8 cellular contexts compared by ENCODE assay signal in genomic region chr16:3150346-3151218, GRCh38. TPM values are rescaled to one million over a fixed set of nuclear protein-coding genes. Genes with fewer than 3 reads are reported as not detected.
DNase-seq lines count a peak whose midpoint lies in the region; ATAC-seq and TF ChIP-seq lines count a peak whose summit lies in the region.

No MANE protein-coding gene starts in this region.

- H3K36me3 ChIP-seq in KOPT-K1 (ENCODE audit: insufficient read depth, low read length) (no peaks in the 10 kb centered on the region), Peyer's patch (no peaks in the 10 kb centered on the region), fibroblast of lung (ENCODE audit: control insufficient read depth, insufficient read depth, low read length) (no peaks in the 10 kb centered on the region)
- no peaks in the 10 kb centered on the region for H3K36me3 ChIP-seq in naive thymus-derived CD4-positive, alpha-beta T cell (ENCODE audit: control insufficient read depth in 2 of 3, insufficient read depth in 3 of 3, low read length in 3 of 3)

- CTCF ChIA-PET in naive thymus-derived CD4-positive, alpha-beta T cell (lab: Charles Lee): interaction anchor here (0.5 to 2.5 kb wide), 7 partner anchors 21 to 132 kb away, joined by 3 to 9 read pairs (median 4); partner anchors contain the start of gene ZSCAN10

- H3K27ac Mint-ChIP-seq in naive thymus-derived CD4-positive, alpha-beta T cell: peak overlapping the region; percentile 85 to 98 (median 94)
- H3K27ac Mint-ChIP-seq in stimulated activated memory B cell treated with anti-CD40 and anti-IgM and Interleukin-4, amounts not matched to agents 10 μg/mL and 1 μg/mL and 100 μg/mL, for 72 hours: peak overlapping the region; percentile 79

- H3K27ac ChIP-seq in KOPT-K1 (ENCODE audit: low read depth, low read length, poor library complexity, severe bottlenecking) (peak overlapping the region; percentile 51), Peyer's patch (peak overlapping the region; percentile 75 to 92 (median 86)), fibroblast of lung (ENCODE audit: insufficient read depth, low read length) (peak overlapping the region; percentile 72)
- H3K27ac ChIP-seq in naive thymus-derived CD4-positive, alpha-beta T cell (ENCODE audit: low read depth, low read length): peak overlapping the region; percentile 71

- peaks cover 0 to 25% (median 0%) of the 10 kb centered on the region in 5 donors for H3K27me3 Mint-ChIP-seq in naive thymus-derived CD4-positive, alpha-beta T cell
- H3K27me3 Mint-ChIP-seq in stimulated activated memory B cell treated with anti-CD40 and anti-IgM and Interleukin-4, amounts not matched to agents 10 μg/mL and 1 μg/mL and 100 μg/mL, for 72 hours: no peaks in the 10 kb centered on the region

- H3K4me1 ChIP-seq in Peyer's patch (peaks cover 0 to 15% (median 0%) of the 10 kb centered on the region in 4 donors), fibroblast of lung (ENCODE audit: control insufficient read depth, extremely low read depth, insufficient read depth, low read length) (peaks cover 2% of the 10 kb centered on the region)
- H3K4me1 ChIP-seq in naive thymus-derived CD4-positive, alpha-beta T cell (ENCODE audit: control insufficient read depth in 2 of 2, insufficient read depth in 2 of 2, low read length in 2 of 2): peaks cover 0 to 5% of the 10 kb centered on the region in 2 donors

- H3K4me3 Mint-ChIP-seq in naive thymus-derived CD4-positive, alpha-beta T cell: peak overlapping the region; percentile 83 to 93 (median 90)
- peak overlapping the region; percentile 92 for H3K4me3 Mint-ChIP-seq in stimulated activated memory B cell treated with anti-CD40 and anti-IgM and Interleukin-4, amounts not matched to agents 10 μg/mL and 1 μg/mL and 100 μg/mL, for 72 hours

- intact Hi-C loops in naive thymus-derived CD4-positive, alpha-beta T cell (cut with micrococcal nuclease): loop anchor here (1.0 to 10.0 kb wide), 14 partner anchors 8 to 1654 kb away; partner anchors contain the start of genes CLUAP1 (in 1 of the 2), NLRC3 (in 1 of the 2), OR1F1 (in 1 of the 2) and ROGDI (in 1 of the 2)

- peak; percentile 92 for DNase-seq in DMS79 treated with DMSO at 0.1 percent for 48 hours (lab: John Stamatoyannopoulos, UW)
- DNase-seq in Peyer's patch: peak; percentile 95 to 98 (median 97)
- DNase-seq in activated T-helper 1 cell treated with Interleukin-2 at 50 U/mL for 16 hours (ENCODE audit: low read depth): peak; percentile 94
- DNase-seq in fibroblast of lung (ENCODE audit: low read depth in 2 of 2): peak; percentile 92 to 96
- DNase-seq in naive thymus-derived CD4-positive, alpha-beta T cell: peak; percentile 90 to 100 (median 97)

- H3K9ac ChIP-seq in fibroblast of lung (ENCODE audit: insufficient read depth, low read length): peak overlapping the region; percentile 68

- H2AFZ ChIP-seq in fibroblast of lung (ENCODE audit: low read length): peak overlapping the region; percentile 53

- TF ChIP-seq POLR2A in Peyer's patch (IDR thresholded peaks at IDR 0.05): peak; percentile 25 to 36

- TF ChIP-seq CTCF in Peyer's patch (IDR thresholded peaks at IDR 0.05) (no peak), fibroblast of lung (conservative IDR thresholded peaks at IDR 0.05 in 1 of 2, IDR thresholded peaks at IDR 0.05 in 1 of 2; ENCODE audit: low read depth in 1 of 2, low read length in 2 of 2) (no peak)

- peaks cover 0 to 12% (median 0%) of the 10 kb centered on the region in 5 donors for H3K36me3 Mint-ChIP-seq in naive thymus-derived CD4-positive, alpha-beta T cell
- H3K36me3 Mint-ChIP-seq in stimulated activated memory B cell treated with anti-CD40 and anti-IgM and Interleukin-4, amounts not matched to agents 10 μg/mL and 1 μg/mL and 100 μg/mL, for 72 hours: no peaks in the 10 kb centered on the region

- H3K9me3 ChIP-seq in KOPT-K1 (ENCODE audit: insufficient read depth, low read length, poor library complexity, severe bottlenecking) (no peaks in the 10 kb centered on the region), Peyer's patch (no peaks in the 10 kb centered on the region), fibroblast of lung (ENCODE audit: control insufficient read depth, insufficient read depth, low read depth, low read length) (no peaks in the 10 kb centered on the region)
- H3K9me3 ChIP-seq in naive thymus-derived CD4-positive, alpha-beta T cell (ENCODE audit: control insufficient read depth in 2 of 3, low read length in 3 of 3): peaks cover 0 to 5% (median 4%) of the 10 kb centered on the region in 3 experiments

- H3K4me3 ChIP-seq in Peyer's patch (peak overlapping the region; percentile 60 to 68 (median 64)), fibroblast of lung (replicated peaks in 1 of 4; ENCODE audit: control extremely low read depth in 1 of 4, insufficient read depth in 1 of 4, low read depth in 3 of 4, low read length in 4 of 4) (peak overlapping the region; percentile 54 to 84 (median 74))
- H3K4me3 ChIP-seq in naive thymus-derived CD4-positive, alpha-beta T cell (ENCODE audit: low read length): peak overlapping the region; percentile 73

- peaks cover 0 to 37% (median 10%) of the 10 kb centered on the region in 11 donors for H3K9me3 Mint-ChIP-seq in naive thymus-derived CD4-positive, alpha-beta T cell
- peaks cover 6% of the 10 kb centered on the region for H3K9me3 Mint-ChIP-seq in stimulated activated memory B cell treated with anti-CD40 and anti-IgM and Interleukin-4, amounts not matched to agents 10 μg/mL and 1 μg/mL and 100 μg/mL, for 72 hours

- H3K4me1 Mint-ChIP-seq in naive thymus-derived CD4-positive, alpha-beta T cell: peaks cover 11 to 42% (median 22%) of the 10 kb centered on the region in 7 donors
- H3K4me1 Mint-ChIP-seq in stimulated activated memory B cell treated with anti-CD40 and anti-IgM and Interleukin-4, amounts not matched to agents 10 μg/mL and 1 μg/mL and 100 μg/mL, for 72 hours: peaks cover 31% of the 10 kb centered on the region

- H3K79me2 ChIP-seq in fibroblast of lung (ENCODE audit: control insufficient read depth, insufficient read depth, low read length): no peaks in the 10 kb centered on the region

- H3K4me2 ChIP-seq in fibroblast of lung (ENCODE audit: extremely low read depth, insufficient read depth, low read length): peak overlapping the region; percentile 98

- ATAC-seq in GM21825 (IDR thresholded peaks at IDR 0.05; ENCODE audit: unreplicated experiment): peak; percentile 69
- ATAC-seq in naive thymus-derived CD4-positive, alpha-beta T cell: peak; percentile 90
- ATAC-seq in stimulated activated memory B cell treated with anti-CD40 and anti-IgM and Interleukin-4, amounts not matched to agents 10 μg/mL and 1 μg/mL and 100 μg/mL, for 72 hours: peak; percentile 95

- POLR2A ChIA-PET in naive thymus-derived CD4-positive, alpha-beta T cell (lab: Charles Lee): interaction anchor here (0.6 to 8.0 kb wide), 25 partner anchors 9 to 354 kb away, joined by 3 to 91 read pairs (median 5); partner anchors contain the start of genes IL32, ZNF174, ZNF213 and ZNF597

- H3K27me3 ChIP-seq in Peyer's patch: no peaks in the 10 kb centered on the region
- H3K27me3 ChIP-seq in fibroblast of lung (ENCODE audit: control insufficient read depth, insufficient read depth, low read length): no peaks in the 10 kb centered on the region
- H3K27me3 ChIP-seq in naive thymus-derived CD4-positive, alpha-beta T cell (ENCODE audit: control insufficient read depth in 2 of 2, insufficient read depth in 2 of 2, low read length in 2 of 2): no peaks in the 10 kb centered on the region

- H4K20me1 ChIP-seq in fibroblast of lung (ENCODE audit: control insufficient read depth, extremely low read depth, insufficient read depth, low read length): no peaks in the 10 kb centered on the region

RNA-seq across cellular contexts. Expression of gene ZNF213, which starts 15.8 kb away (rescaled TPM):
- total RNA-seq in Peyer's patch (10 to 100 TPM; 14.9 to 40.6 (median 18.4) TPM), fibroblast of lung (5.9 and 8.8 TPM in 2 replicates)
- polyA plus RNA-seq in fibroblast of lung: 0.43 and 0.52 TPM in 2 replicates
- 4.4 and 6.5 TPM in 2 replicates for polyA plus RNA-seq in fibroblast of lung (2012)
- polyA minus RNA-seq in fibroblast of lung (ENCODE audit: low replicate concordance): 5.7 and 7.7 TPM in 2 replicates
- 10 to 100 TPM in 3 of 5 experiments, 1 to 10 TPM in 2; 3.8 to 14.0 (median 11.8) TPM for total RNA-seq in naive thymus-derived CD4-positive, alpha-beta T cell
- polyA plus RNA-seq in naive thymus-derived CD4-positive, alpha-beta T cell: 1 to 10 TPM; 1.7 to 3.4 TPM

RNA-seq across cellular contexts. Expression of gene OR1F1, which starts 37.4 kb away (rescaled TPM):
- total RNA-seq in Peyer's patch: not detected
- total RNA-seq in fibroblast of lung: not detected in 2 replicates
- 0.07 and 0.23 TPM in 2 replicates for polyA plus RNA-seq in fibroblast of lung
- not detected in 2 replicates for polyA plus RNA-seq in fibroblast of lung (2012)
- polyA minus RNA-seq in fibroblast of lung (ENCODE audit: low replicate concordance): 4.1 TPM in 1 of 2 replicates, not detected in the other
- total RNA-seq in naive thymus-derived CD4-positive, alpha-beta T cell: under 1 TPM in 2 of 5 experiments, not detected in 3; 0.38 to 0.41 TPM
- under 1 TPM in 1 of 2 donors, not detected in 1; 0.35 TPM for polyA plus RNA-seq in naive thymus-derived CD4-positive, alpha-beta T cell

RNA-seq across cellular contexts. Expression of gene ZNF205, which starts 38.2 kb away (rescaled TPM):
- 10 to 100 TPM in 3 of 4 donors, 1 to 10 TPM in 1; 5.0 to 24.6 (median 16.2) TPM for total RNA-seq in Peyer's patch
- total RNA-seq in fibroblast of lung: 16.0 and 16.4 TPM in 2 replicates
- 3.4 and 4.4 TPM in 2 replicates for polyA plus RNA-seq in fibroblast of lung
- 7.9 and 8.4 TPM in 2 replicates for polyA plus RNA-seq in fibroblast of lung (2012)
- 1.3 and 3.1 TPM in 2 replicates for polyA minus RNA-seq in fibroblast of lung (ENCODE audit: low replicate concordance)
- total RNA-seq in naive thymus-derived CD4-positive, alpha-beta T cell: under 1 TPM in 1 of 5 experiments, not detected in 4; 0.29 TPM
- polyA plus RNA-seq in naive thymus-derived CD4-positive, alpha-beta T cell: under 1 TPM in 1 of 2 donors, not detected in 1; 0.09 TPM

RNA-seq across cellular contexts. Expression of gene ZSCAN10, which starts 51.5 kb away (rescaled TPM):
- not detected for total RNA-seq in Peyer's patch
- not detected in 2 replicates for total RNA-seq in fibroblast of lung
- polyA plus RNA-seq in fibroblast of lung: 0.02 TPM in 1 of 2 replicates, not detected in the other
- polyA plus RNA-seq in fibroblast of lung (2012): not detected in 2 replicates
- polyA minus RNA-seq in fibroblast of lung (ENCODE audit: low replicate concordance): not detected in 2 replicates
- under 1 TPM in 3 of 5 experiments, not detected in 2; 0.22 to 0.61 (median 0.29) TPM for total RNA-seq in naive thymus-derived CD4-positive, alpha-beta T cell
- polyA plus RNA-seq in naive thymus-derived CD4-positive, alpha-beta T cell: under 1 TPM in 1 of 2 donors, not detected in 1; 0.35 TPM

Comparison
In these comparisons a context has a peak if more than half of its experiments do, and no peak if none do; other contexts are left out.
1. Peak in every context shown above with its lines: DNase-seq, ATAC-seq, H3K4me3 ChIP-seq and H3K27ac ChIP-seq.
2. RNA of gene ZNF205, which starts 38.2 kb away (total RNA-seq): 5.0 to 24.6 TPM in Peyer's patch and 16.0 to 16.4 TPM in fibroblast of lung; 0.29 TPM in naive thymus-derived CD4-positive, alpha-beta T cell; every median in the first group is over 4 times any median in the second.